ENCODE assay signal across 1 cellular context in genomic region chr2:22055784-22056620, GRCh38.
TF ChIP-seq lines count a peak whose summit lies in the region.

No MANE protein-coding gene starts in this region.

TF ChIP-seq in HepG2, 621 proteins besides CTCF, POLR2A, EP300 and RAD21 (continued from another document and continues in another):
- TF ChIP-seq ARNTL (CRISPR knock-in tag; IDR thresholded peaks at IDR 0.05) (no peak), ZSCAN20 (CRISPR knock-in tag; IDR thresholded peaks at IDR 0.05; ENCODE audit: borderline replicate concordance) (no peak), ZNF615 (CRISPR knock-in tag; IDR thresholded peaks at IDR 0.05; ENCODE audit: borderline replicate concordance) (no peak), ZNF432 (CRISPR knock-in tag; IDR thresholded peaks at IDR 0.05; ENCODE audit: borderline replicate concordance) (no peak), NONO (IDR thresholded peaks at IDR 0.05) (no peak), NONO (CRISPR knock-in tag; conservative IDR thresholded peaks at IDR 0.05) (peak; percentile 53; the same call in 1 of the 2 replicates), FOXP1 (IDR thresholded peaks at IDR 0.05) (peak; percentile 47; the same call in 1 of the 2 replicates), FOXP1 (CRISPR knock-in tag; IDR thresholded peaks at IDR 0.05) (peak; percentile 88), ZNF567 (CRISPR knock-in tag; IDR thresholded peaks at IDR 0.05; ENCODE audit: borderline replicate concordance) (no peak), ASH2L (IDR thresholded peaks at IDR 0.05; ENCODE audit: insufficient read length, low read depth, low read length) (peak; percentile 100), PAXIP1 (CRISPR knock-in tag; conservative IDR thresholded peaks at IDR 0.05) (peak; percentile 99), GATA4 (IDR thresholded peaks at IDR 0.05; ENCODE audit: borderline replicate concordance, low read depth) (peak; percentile 78; the same call in 1 of the 2 replicates), ZNF776 (CRISPR knock-in tag; IDR thresholded peaks at IDR 0.05) (no peak), ZNF124 (CRISPR knock-in tag; IDR thresholded peaks at IDR 0.05) (peak; percentile 81; the same call in 1 of the 2 replicates), PRPF4 (IDR thresholded peaks at IDR 0.05; ENCODE audit: low read depth, low read length, poor library complexity, severe bottlenecking) (no peak), ATF1 (CRISPR knock-in tag; IDR thresholded peaks at IDR 0.05) (no peak), GMEB2 (CRISPR knock-in tag; IDR thresholded peaks at IDR 0.05; ENCODE audit: low read depth) (no peak), POLR2G (IDR thresholded peaks at IDR 0.05; ENCODE audit: low read depth, low read length) (no peak), ZNF205 (CRISPR knock-in tag; IDR thresholded peaks at IDR 0.05) (peak; percentile 62; the same call in 1 of the 2 replicates), BCL6 (CRISPR knock-in tag; IDR thresholded peaks at IDR 0.05) (peak; percentile 69), STAG1 (CRISPR knock-in tag; IDR thresholded peaks at IDR 0.05) (peak; percentile 28; the same call in 1 of the 2 replicates), ZNF609 (CRISPR knock-in tag; IDR thresholded peaks at IDR 0.05; ENCODE audit: borderline replicate concordance) (peak; percentile 45; the same call in 1 of the 2 replicates), TFAP4 (IDR thresholded peaks at IDR 0.05; ENCODE audit: borderline replicate concordance, low read depth) (peak; percentile 71), ZNF256 (CRISPR knock-in tag; conservative IDR thresholded peaks at IDR 0.05) (no peak), ZKSCAN1 (IDR thresholded peaks at IDR 0.05; ENCODE audit: low read length) (no peak), FOXJ3 (CRISPR knock-in tag; IDR thresholded peaks at IDR 0.05; ENCODE audit: borderline replicate concordance) (peak; percentile 95), HBP1 (CRISPR knock-in tag; IDR thresholded peaks at IDR 0.05; ENCODE audit: low read depth) (no peak), TAF15 (IDR thresholded peaks at IDR 0.05; ENCODE audit: low read depth, low read length, poor library complexity, severe bottlenecking) (no peak), PBX3 (CRISPR knock-in tag; IDR thresholded peaks at IDR 0.05; ENCODE audit: borderline replicate concordance) (no peak), ZC3H13 (CRISPR knock-in tag; IDR thresholded peaks at IDR 0.05) (no peak), THAP7 (CRISPR knock-in tag; IDR thresholded peaks at IDR 0.05) (no peak), ZFP41 (CRISPR knock-in tag; IDR thresholded peaks at IDR 0.05; ENCODE audit: borderline replicate concordance) (no peak), RORA (CRISPR knock-in tag; IDR thresholded peaks at IDR 0.05) (0 out of 2 replicates have a peak, but pooled peaks have one; percentile 35), ZNF543 (CRISPR knock-in tag; IDR thresholded peaks at IDR 0.05) (peak; percentile 80; the same call in 1 of the 2 replicates), ZFP1 (CRISPR knock-in tag; IDR thresholded peaks at IDR 0.05) (peak; percentile 76; the same call in 1 of the 2 replicates), PLSCR1 (CRISPR knock-in tag; IDR thresholded peaks at IDR 0.05; ENCODE audit: borderline replicate concordance) (no peak), FOXA1 (IDR thresholded peaks at IDR 0.05) (peak; percentile 57), FOXA1 (CRISPR knock-in tag; IDR thresholded peaks at IDR 0.05) (peak; percentile 97), SP140L (CRISPR knock-in tag; IDR thresholded peaks at IDR 0.05; ENCODE audit: borderline replicate concordance) (no peak), XBP1 (CRISPR knock-in tag; IDR thresholded peaks at IDR 0.05) (0 out of 2 replicates have a peak, but pooled peaks have one; percentile 39), SRSF9 (IDR thresholded peaks at IDR 0.05; ENCODE audit: borderline replicate concordance, insufficient read depth, low read depth, low read length, poor library complexity, severe bottlenecking) (no peak), CEBPG (CRISPR knock-in tag; IDR thresholded peaks at IDR 0.05) (peak; percentile 99), SALL1 (CRISPR knock-in tag; IDR thresholded peaks at IDR 0.05) (peak; percentile 87; the same call in 1 of the 2 replicates), IKZF5 (CRISPR knock-in tag; IDR thresholded peaks at IDR 0.05) (0 out of 2 replicates have a peak, but pooled peaks have one; percentile 41), LRRFIP1 (CRISPR knock-in tag; conservative IDR thresholded peaks at IDR 0.05) (no peak), ZEB1 (IDR thresholded peaks at IDR 0.05; ENCODE audit: insufficient replicate concordance, low read depth) (peak; percentile 71), YEATS4 (CRISPR knock-in tag; IDR thresholded peaks at IDR 0.05; ENCODE audit: borderline replicate concordance) (peak; percentile 65; the same call in 1 of the 2 replicates)
